Comparison of ENCODE assay signal across 1 cellular context in the genomic region with DNA sequence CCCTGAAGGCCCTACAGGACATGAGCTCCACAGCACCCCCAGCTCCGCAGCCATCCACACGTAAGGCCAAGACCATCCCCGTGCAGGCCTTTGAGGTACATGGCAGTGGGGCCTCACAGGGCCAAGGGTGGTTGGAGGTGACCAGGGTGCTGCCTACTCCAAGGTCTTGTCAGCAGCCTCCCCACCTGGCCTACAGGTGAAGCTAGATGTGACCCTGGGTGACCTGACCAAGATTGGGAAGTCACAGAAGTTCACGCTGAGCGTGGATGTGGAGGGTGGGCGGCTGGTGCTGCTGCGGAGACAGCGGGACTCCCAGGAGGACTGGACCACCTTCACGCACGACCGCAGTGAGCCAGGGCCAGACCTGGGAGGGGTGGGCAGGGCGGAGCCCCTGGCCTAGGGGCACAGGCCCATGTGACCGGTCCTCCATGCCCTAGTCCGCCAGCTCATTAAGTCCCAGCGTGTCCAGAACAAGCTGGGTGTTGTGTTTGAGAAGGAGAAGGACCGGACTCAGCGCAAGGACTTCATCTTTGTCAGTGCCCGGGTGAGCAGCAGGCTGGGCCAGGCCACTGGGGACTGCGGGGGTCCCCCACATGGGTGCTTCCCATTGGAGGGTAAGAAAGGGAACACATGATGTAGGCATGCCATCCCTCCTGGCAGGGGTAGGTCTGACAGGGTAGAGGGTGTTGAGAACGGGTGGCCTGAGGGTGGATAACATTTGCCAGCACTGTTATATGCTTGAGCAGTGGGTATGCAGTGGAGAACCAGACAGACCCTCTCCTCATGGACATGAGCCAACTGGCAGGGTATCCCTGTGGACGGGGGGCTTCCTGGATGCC.
TF ChIP-seq lines count a peak whose summit lies in the region.

No MANE protein-coding gene starts in this region.

TF ChIP-seq in endothelial cell of umbilical vein, 7 proteins besides CTCF, POLR2A, EP300 and RAD21 (continued from another document):
- no peak for TF ChIP-seq FOS (IDR thresholded peaks at IDR 0.05; ENCODE audit: borderline replicate concordance, insufficient read depth, low read length)
- TF ChIP-seq MAX (IDR thresholded peaks at IDR 0.05; ENCODE audit: insufficient read depth, insufficient read length) = no peak
TF ChIP-seq in endothelial cell of umbilical vein: peak in this region for 0.
